ENCODE assay signal across 42 cellular contexts in the genomic region with DNA sequence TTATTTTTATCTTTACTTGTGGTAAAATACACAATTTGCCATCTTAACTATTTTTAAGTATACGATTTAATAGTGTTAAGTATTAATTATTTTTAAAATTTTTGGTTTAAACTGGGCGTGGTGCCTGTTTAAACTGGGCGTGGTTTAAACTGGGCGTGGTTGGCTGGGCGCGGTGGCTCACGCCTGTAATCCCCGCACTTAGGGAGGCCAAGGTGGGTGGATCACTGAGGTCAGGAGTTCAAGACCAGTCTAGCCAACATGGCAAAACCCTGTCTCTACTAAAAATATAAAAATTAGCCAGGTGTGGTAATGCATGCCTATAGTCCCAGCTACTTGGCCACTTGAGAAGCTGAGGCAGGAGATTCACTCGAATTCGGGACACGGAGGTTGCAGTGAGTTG. TPM values are rescaled to one million over a fixed set of nuclear protein-coding genes. Genes with fewer than 3 reads are reported as not detected.
"Had no signal": no experiment of that assay in that cellular context is flagged by ENCODE, and none has a peak within 500 bp of the region (broad histone marks: within the 10 kb centered on the region; RNA-seq: fewer than 3 reads in every experiment).

No MANE protein-coding gene starts in this region.

- H3K36me3 Mint-ChIP-seq: activated naive CD4-positive, alpha-beta T cell treated with anti-CD3 and anti-CD28 coated beads, Interleukin-2, amount 50 U/mL, for 24 hours; activated naive CD8-positive, alpha-beta T cell; activated naive CD8-positive, alpha-beta T cell treated with anti-CD3 and anti-CD28 coated beads for 36 hours; brain had no signal

- H3K27me3 ChIP-seq: adrenal gland, ascending aorta, body of pancreas, brain microvascular endothelial cell, breast epithelium, cardiac muscle cell had no signal

- H3K36me3 ChIP-seq: adrenal gland, ascending aorta, brain microvascular endothelial cell, breast epithelium, cardiac muscle cell had no signal

- H3K4me3 ChIP-seq: adrenal gland, ascending aorta, body of pancreas, breast epithelium, cardiac muscle cell had no signal

- H3K9me3 ChIP-seq: adrenal gland, ascending aorta, body of pancreas, breast epithelium had no signal

- H3K4me3 Mint-ChIP-seq: activated naive CD4-positive, alpha-beta T cell treated with anti-CD3 and anti-CD28 coated beads for 36 hours; activated naive CD4-positive, alpha-beta T cell treated with anti-CD3 and anti-CD28 coated beads, Interleukin-2, amount 10 ng/mL, durations not matched to agents 7 days and 5 days; activated naive CD4-positive, alpha-beta T cell treated with anti-CD3 and anti-CD28 coated beads, Interleukin-2, amount 50 U/mL, for 24 hours; activated naive CD8-positive, alpha-beta T cell; activated naive CD8-positive, alpha-beta T cell treated with anti-CD3 and anti-CD28 coated beads for 36 hours; activated naive CD8-positive, alpha-beta T cell treated with anti-CD3 and anti-CD28 coated beads, Interleukin-2, amount 10 ng/mL, durations not matched to agents 7 days and 5 days; activated naive CD8-positive, alpha-beta T cell treated with anti-CD3 and anti-CD28 coated beads, Interleukin-2, amount 50 U/mL, for 24 hours; activated T-cell treated with anti-CD3 and anti-CD28 coated beads, Interleukin-2, amount 50 U/mL, for 24 hours; activated T-cell treated with anti-CD3 and anti-CD28 coated beads, Interleukin-2, amount 50 U/mL, for 4 hours; activated T-cell treated with anti-CD3 and anti-CD28 coated beads, Interleukin-2, amount 50 U/mL, for 72 hours; activated T-helper 1 cell treated with anti-CD3 and anti-CD28 coated beads, Interleukin-12 subunit alpha, Interleukin-12 subunit beta, Interleukin-2, Interleukin-4 antibody, amounts not matched to agents 30 ng/mL and 10 ng/mL and 1 ng/mL, durations not matched to agents 14 hours and 24 hours and 36 hours; activated T-helper 17 cell treated with anti-CD3 and anti-CD28 coated beads, Interleukin-2, amount 50 U/mL, for 72 hours; brain; central memory CD8-positive, alpha-beta T cell had no signal

- FAIRE-seq: astrocyte, bronchial epithelial cell had no signal

- ATAC-seq: activated naive CD4-positive, alpha-beta T cell treated with anti-CD3 and anti-CD28 coated beads, Interleukin-2, amount 50 U/mL, for 72 hours; activated naive CD8-positive, alpha-beta T cell treated with anti-CD3 and anti-CD28 coated beads, Interleukin-2, amount 50 U/mL, for 24 hours; activated T-cell treated with anti-CD3 and anti-CD28 coated beads, Interleukin-2, amount 50 U/mL, for 4 hours; activated T-cell treated with anti-CD3 and anti-CD28 coated beads, Interleukin-2, amount 50 U/mL, for 72 hours; activated T-helper 17 cell treated with anti-CD3 and anti-CD28 coated beads, Interleukin-2, amount 50 U/mL, for 72 hours; body of pancreas had no signal

- H3K9me3 Mint-ChIP-seq: activated naive CD4-positive, alpha-beta T cell treated with anti-CD3 and anti-CD28 coated beads for 36 hours; activated naive CD4-positive, alpha-beta T cell treated with anti-CD3 and anti-CD28 coated beads, Interleukin-2, amount 10 ng/mL, durations not matched to agents 7 days and 5 days; activated naive CD4-positive, alpha-beta T cell treated with anti-CD3 and anti-CD28 coated beads, Interleukin-2, amount 50 U/mL, for 24 hours; activated naive CD4-positive, alpha-beta T cell treated with anti-CD3 and anti-CD28 coated beads, Interleukin-2, amount 50 U/mL, for 72 hours; activated naive CD8-positive, alpha-beta T cell treated with anti-CD3 and anti-CD28 coated beads for 36 hours; activated naive CD8-positive, alpha-beta T cell treated with anti-CD3 and anti-CD28 coated beads, Interleukin-2, amount 10 ng/mL, durations not matched to agents 7 days and 5 days; activated naive CD8-positive, alpha-beta T cell treated with anti-CD3 and anti-CD28 coated beads, Interleukin-2, amount 50 U/mL, for 24 hours; activated T-cell treated with anti-CD3 and anti-CD28 coated beads, Interleukin-2, amount 50 U/mL, for 24 hours; activated T-cell treated with anti-CD3 and anti-CD28 coated beads, Interleukin-2, amount 50 U/mL, for 4 hours; activated T-cell treated with anti-CD3 and anti-CD28 coated beads, Interleukin-2, amount 50 U/mL, for 72 hours; activated T-helper 1 cell treated with anti-CD3 and anti-CD28 coated beads, Interleukin-12 subunit alpha, Interleukin-12 subunit beta, Interleukin-2, Interleukin-4 antibody, amounts not matched to agents 30 ng/mL and 10 ng/mL and 1 ng/mL, durations not matched to agents 14 hours and 24 hours and 36 hours; activated T-helper 17 cell treated with anti-CD3 and anti-CD28 coated beads, Interleukin-2, amount 50 U/mL, for 72 hours; activated T-helper 2 cell treated with anti-CD3 and anti-CD28 coated beads, Interferon-gamma antibody, Interleukin-2, Interleukin-4, amounts not matched to agents 10 μg/mL and 5 μg/mL and 100 μg/mL, durations not matched to agents 14 hours and 24 hours and 36 hours; brain; central memory CD8-positive, alpha-beta T cell had no signal

- H3K27ac ChIP-seq: adrenal gland, ascending aorta, body of pancreas, brain microvascular endothelial cell, breast epithelium, cardiac muscle cell had no signal

- H3K27ac Mint-ChIP-seq: activated naive CD4-positive, alpha-beta T cell treated with anti-CD3 and anti-CD28 coated beads for 36 hours; activated naive CD4-positive, alpha-beta T cell treated with anti-CD3 and anti-CD28 coated beads, Interleukin-2, amount 10 ng/mL, durations not matched to agents 7 days and 5 days; activated naive CD4-positive, alpha-beta T cell treated with anti-CD3 and anti-CD28 coated beads, Interleukin-2, amount 50 U/mL, for 24 hours; activated naive CD4-positive, alpha-beta T cell treated with anti-CD3 and anti-CD28 coated beads, Interleukin-2, amount 50 U/mL, for 72 hours; activated naive CD8-positive, alpha-beta T cell; activated naive CD8-positive, alpha-beta T cell treated with anti-CD3 and anti-CD28 coated beads for 36 hours; activated naive CD8-positive, alpha-beta T cell treated with anti-CD3 and anti-CD28 coated beads, Interleukin-2, amount 10 ng/mL, durations not matched to agents 7 days and 5 days; activated naive CD8-positive, alpha-beta T cell treated with anti-CD3 and anti-CD28 coated beads, Interleukin-2, amount 50 U/mL, for 24 hours; activated T-cell treated with anti-CD3 and anti-CD28 coated beads, Interleukin-2, amount 50 U/mL, for 24 hours; activated T-cell treated with anti-CD3 and anti-CD28 coated beads, Interleukin-2, amount 50 U/mL, for 72 hours; activated T-helper 1 cell treated with anti-CD3 and anti-CD28 coated beads, Interleukin-12 subunit alpha, Interleukin-12 subunit beta, Interleukin-2, Interleukin-4 antibody, amounts not matched to agents 30 ng/mL and 10 ng/mL and 1 ng/mL, durations not matched to agents 14 hours and 24 hours and 36 hours; activated T-helper 17 cell treated with anti-CD3 and anti-CD28 coated beads, Interleukin-2, amount 50 U/mL, for 72 hours; activated T-helper 2 cell treated with anti-CD3 and anti-CD28 coated beads, Interferon-gamma antibody, Interleukin-2, Interleukin-4, amounts not matched to agents 10 μg/mL and 5 μg/mL and 100 μg/mL, durations not matched to agents 14 hours and 24 hours and 36 hours; brain had no signal

- DNase-seq: activated effector memory CD4-positive, alpha-beta T cell treated with anti-CD3 and anti-CD28 coated beads, Interleukin-2, amount 50 U/mL, for 16 hours; activated effector memory CD4-positive, alpha-beta T cell treated with Interleukin-2 at 50 U/mL for 16 hours; activated gamma-delta T cell; activated gamma-delta T cell treated with Interleukin-2 at 50 U/mL for 16 hours; activated naive CD4-positive, alpha-beta T cell; activated naive CD4-positive, alpha-beta T cell treated with anti-CD3 and anti-CD28 coated beads for 36 hours; activated naive CD4-positive, alpha-beta T cell treated with anti-CD3 and anti-CD28 coated beads, Interleukin-2, amount 10 ng/mL, durations not matched to agents 7 days and 5 days; activated naive CD4-positive, alpha-beta T cell treated with anti-CD3 and anti-CD28 coated beads, Interleukin-2, amount 50 U/mL, for 16 hours; activated naive CD4-positive, alpha-beta T cell treated with Interleukin-2 at 50 U/mL for 16 hours; activated naive CD8-positive, alpha-beta T cell treated with anti-CD3 and anti-CD28 coated beads for 36 hours; activated naive CD8-positive, alpha-beta T cell treated with anti-CD3 and anti-CD28 coated beads, Interleukin-2, amount 10 ng/mL, durations not matched to agents 7 days and 5 days; activated naive CD8-positive, alpha-beta T cell treated with anti-CD3 and anti-CD28 coated beads, Interleukin-2, amount 50 U/mL, for 24 hours; activated T-cell treated with anti-CD3 and anti-CD28 coated beads, Interleukin-2, amount 50 U/mL, for 1 hour; activated T-cell treated with anti-CD3 and anti-CD28 coated beads, Interleukin-2, amount 50 U/mL, for 24 hours; activated T-cell treated with anti-CD3 and anti-CD28 coated beads, Interleukin-2, amount 50 U/mL, for 4 hours; activated T-cell treated with anti-CD3 and anti-CD28 coated beads, Interleukin-2, amount 50 U/mL, for 48 hours; activated T-cell treated with anti-CD3 and anti-CD28 coated beads, Interleukin-2, amount 50 U/mL, for 72 hours; adrenal gland; amniotic stem cell; amygdala; anterior cingulate cortex; aorta; body of pancreas; brain microvascular endothelial cell; caudate nucleus; central memory CD4-positive, alpha-beta T cell; cerebellar nuclear complex had no signal

- H3K27me3 Mint-ChIP-seq: activated naive CD4-positive, alpha-beta T cell treated with anti-CD3 and anti-CD28 coated beads, Interleukin-2, amount 10 ng/mL, durations not matched to agents 7 days and 5 days; activated naive CD4-positive, alpha-beta T cell treated with anti-CD3 and anti-CD28 coated beads, Interleukin-2, amount 50 U/mL, for 24 hours; activated naive CD8-positive, alpha-beta T cell; activated naive CD8-positive, alpha-beta T cell treated with anti-CD3 and anti-CD28 coated beads for 36 hours; activated naive CD8-positive, alpha-beta T cell treated with anti-CD3 and anti-CD28 coated beads, Interleukin-2, amount 50 U/mL, for 24 hours; activated T-cell treated with anti-CD3 and anti-CD28 coated beads, Interleukin-2, amount 50 U/mL, for 24 hours; activated T-helper 17 cell treated with anti-CD3 and anti-CD28 coated beads, Interleukin-2, amount 50 U/mL, for 72 hours; central memory CD8-positive, alpha-beta T cell had no signal

RNA-seq across cellular contexts. Expression of a gene that starts 37.3 kb away (rescaled TPM):
- total RNA-seq: activated naive CD8-positive, alpha-beta T cell treated with anti-CD3 and anti-CD28 coated beads, Interleukin-2, amount 10 ng/mL, durations not matched to agents 7 days and 5 days; adrenal gland; aorta; ascending aorta; body of pancreas; bronchial epithelial cell; cardiac septum; cerebellum had no signal
- polyA plus RNA-seq: aorta had no signal
